ENCODE assay signal across 14 cellular contexts in the genomic region with DNA sequence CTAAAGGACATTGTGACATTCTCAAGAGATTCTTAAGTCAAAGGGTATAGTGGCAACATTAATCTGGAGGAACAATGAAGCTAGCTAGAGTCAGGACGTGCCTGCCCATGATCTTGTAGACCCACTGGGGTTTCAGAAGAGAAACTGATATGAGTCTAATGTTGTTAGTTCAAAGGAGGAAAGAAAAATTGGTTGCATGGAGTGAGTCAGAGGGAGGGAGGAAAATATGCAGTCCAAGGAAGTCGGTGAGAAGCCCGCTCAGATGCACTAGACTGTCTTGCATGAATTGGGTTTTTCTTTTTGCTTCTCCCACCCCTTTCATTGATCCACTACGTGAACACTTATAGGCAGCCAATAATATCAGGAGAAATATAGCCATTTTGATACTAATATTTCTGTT. TPM values are rescaled to one million over a fixed set of nuclear protein-coding genes. Genes with fewer than 3 reads are reported as not detected.
A peak's percentile ranks its signal among the peaks of the same experiment; 100 is the strongest.
DNase-seq lines count a peak whose midpoint lies in the region; ATAC-seq and TF ChIP-seq lines count a peak whose summit lies in the region.
"Had no signal": no experiment of that assay in that cellular context is flagged by ENCODE, and none has a peak within 500 bp of the region (broad histone marks: within the 10 kb centered on the region; RNA-seq: fewer than 3 reads in every experiment).

No MANE protein-coding gene starts in this region.

- no peaks in the 10 kb centered on the region for H3K4me1 Mint-ChIP-seq in activated naive CD4-positive, alpha-beta T cell treated with anti-CD3 and anti-CD28 coated beads, Interleukin-2, amount 10 ng/mL, durations not matched to agents 7 days and 5 days
- H3K4me1 Mint-ChIP-seq in activated T-helper 17 cell treated with anti-CD3 and anti-CD28 coated beads, Interleukin-2, amount 50 U/mL, for 72 hours: peaks cover 4% of the 10 kb centered on the region
- H3K4me1 Mint-ChIP-seq: B cell had no signal

- DNase-seq in activated naive CD4-positive, alpha-beta T cell treated with anti-CD3 and anti-CD28 coated beads, Interleukin-2, amount 50 U/mL, for 72 hours (ENCODE audit: low spot score in 2 of 2): no peak
- no peak for DNase-seq in activated naive CD4-positive, alpha-beta T cell treated with anti-CD3 and anti-CD28 coated beads, Interleukin-2, amount 10 ng/mL, durations not matched to agents 7 days and 5 days
- DNase-seq in foreskin melanocyte: peak; percentile 82
- DNase-seq in suprapubic skin (ENCODE audit: low spot score in 2 of 2): no peak
- DNase-seq in RKO (ENCODE audit: low spot score): no peak
- no peak for DNase-seq in 8988T
- DNase-seq in activated CD4-positive, CD25-positive, alpha-beta regulatory T cell (lab: John Stamatoyannopoulos, UW): no peak
- DNase-seq: lower lobe of right lung, NCI-H2081, T-helper 9 cell had no signal

- H3K27me3 ChIP-seq in suprapubic skin: peaks cover 10% of the 10 kb centered on the region

- H3K9me3 ChIP-seq in suprapubic skin: no peaks in the 10 kb centered on the region
- H3K9me3 ChIP-seq: lower lobe of right lung had no signal

- no peak overlapping the region for H3K4me3 Mint-ChIP-seq in activated naive CD4-positive, alpha-beta T cell treated with anti-CD3 and anti-CD28 coated beads, Interleukin-2, amount 10 ng/mL, durations not matched to agents 7 days and 5 days
- peak overlapping the region; percentile 7 for H3K4me3 Mint-ChIP-seq in activated T-helper 17 cell treated with anti-CD3 and anti-CD28 coated beads, Interleukin-2, amount 50 U/mL, for 72 hours
- H3K4me3 Mint-ChIP-seq: B cell had no signal

- WGBS in suprapubic skin: 55% methylated on average over 4 of the region's 4 CpGs

- H3K9me3 Mint-ChIP-seq in activated naive CD4-positive, alpha-beta T cell treated with anti-CD3 and anti-CD28 coated beads, Interleukin-2, amount 50 U/mL, for 72 hours: no peaks in the 10 kb centered on the region
- H3K9me3 Mint-ChIP-seq in activated naive CD4-positive, alpha-beta T cell treated with anti-CD3 and anti-CD28 coated beads, Interleukin-2, amount 10 ng/mL, durations not matched to agents 7 days and 5 days: no peaks in the 10 kb centered on the region
- no peaks in the 10 kb centered on the region for H3K9me3 Mint-ChIP-seq in activated T-helper 17 cell treated with anti-CD3 and anti-CD28 coated beads, Interleukin-2, amount 50 U/mL, for 72 hours

- no peak for TF ChIP-seq POLR2A in suprapubic skin (IDR thresholded peaks at IDR 0.05)

- H3K36me3 ChIP-seq in suprapubic skin: no peaks in the 10 kb centered on the region
- H3K36me3 ChIP-seq: lower lobe of right lung had no signal

- no peak for TF ChIP-seq CTCF in suprapubic skin (IDR thresholded peaks at IDR 0.05)

- no peaks in the 10 kb centered on the region for H3K4me1 ChIP-seq in suprapubic skin

- H3K27ac Mint-ChIP-seq in activated naive CD4-positive, alpha-beta T cell treated with anti-CD3 and anti-CD28 coated beads, Interleukin-2, amount 50 U/mL, for 72 hours: no peak overlapping the region
- no peak overlapping the region for H3K27ac Mint-ChIP-seq in activated naive CD4-positive, alpha-beta T cell treated with anti-CD3 and anti-CD28 coated beads, Interleukin-2, amount 10 ng/mL, durations not matched to agents 7 days and 5 days
- H3K27ac Mint-ChIP-seq in activated T-helper 17 cell treated with anti-CD3 and anti-CD28 coated beads, Interleukin-2, amount 50 U/mL, for 72 hours: no peak overlapping the region
- H3K27ac Mint-ChIP-seq: B cell had no signal

- CTCF ChIA-PET in activated naive CD4-positive, alpha-beta T cell treated with anti-CD3 and anti-CD28 coated beads, Interleukin-2, amount 10 ng/mL, durations not matched to agents 7 days and 5 days (lab: Charles Lee): no interaction called here

- H3K27me3 Mint-ChIP-seq in activated naive CD4-positive, alpha-beta T cell treated with anti-CD3 and anti-CD28 coated beads, Interleukin-2, amount 10 ng/mL, durations not matched to agents 7 days and 5 days: peaks cover 19% of the 10 kb centered on the region
- peaks cover 56% of the 10 kb centered on the region for H3K27me3 Mint-ChIP-seq in activated T-helper 17 cell treated with anti-CD3 and anti-CD28 coated beads, Interleukin-2, amount 50 U/mL, for 72 hours

- no peak for TF ChIP-seq EP300 in suprapubic skin (IDR thresholded peaks at IDR 0.05)

- ATAC-seq in activated naive CD4-positive, alpha-beta T cell treated with anti-CD3 and anti-CD28 coated beads, Interleukin-2, amount 50 U/mL, for 72 hours: peak; percentile 54 to 84
- peak; percentile 69 for ATAC-seq in activated T-helper 17 cell treated with anti-CD3 and anti-CD28 coated beads, Interleukin-2, amount 50 U/mL, for 72 hours (replicated peaks)

- H3K27ac ChIP-seq in suprapubic skin: peak overlapping the region; percentile 6
- H3K27ac ChIP-seq: lower lobe of right lung had no signal

- H3K36me3 Mint-ChIP-seq in activated naive CD4-positive, alpha-beta T cell treated with anti-CD3 and anti-CD28 coated beads, Interleukin-2, amount 50 U/mL, for 72 hours: no peaks in the 10 kb centered on the region
- H3K36me3 Mint-ChIP-seq in activated naive CD4-positive, alpha-beta T cell treated with anti-CD3 and anti-CD28 coated beads, Interleukin-2, amount 10 ng/mL, durations not matched to agents 7 days and 5 days: no peaks in the 10 kb centered on the region
- H3K36me3 Mint-ChIP-seq in activated T-helper 17 cell treated with anti-CD3 and anti-CD28 coated beads, Interleukin-2, amount 50 U/mL, for 72 hours (ENCODE audit: low read depth): no peaks in the 10 kb centered on the region

- H3K4me3 ChIP-seq in suprapubic skin: no peak overlapping the region
- H3K4me3 ChIP-seq: lower lobe of right lung had no signal

RNA-seq across cellular contexts. Expression of a gene that starts 53.8 kb away (rescaled TPM):
- not detected for total RNA-seq in activated naive CD4-positive, alpha-beta T cell treated with anti-CD3 and anti-CD28 coated beads, Interleukin-2, amount 50 U/mL, for 72 hours
- total RNA-seq in activated T-helper 17 cell treated with anti-CD3 and anti-CD28 coated beads, Interleukin-2, amount 50 U/mL, for 72 hours: not detected
- under 1 TPM in 1 of 4 donors, not detected in 3; 0.26 TPM for total RNA-seq in suprapubic skin
- total RNA-seq: B cell, lower lobe of right lung, OCI-LY7, posterior vena cava had no signal

RNA-seq across cellular contexts. Expression of a gene that starts 56.5 kb away (rescaled TPM):
- 10 to 100 TPM; 11.3 to 11.4 TPM for total RNA-seq in activated naive CD4-positive, alpha-beta T cell treated with anti-CD3 and anti-CD28 coated beads, Interleukin-2, amount 50 U/mL, for 72 hours
- 10 to 100 TPM; 12.0 to 17.5 TPM for total RNA-seq in activated T-helper 17 cell treated with anti-CD3 and anti-CD28 coated beads, Interleukin-2, amount 50 U/mL, for 72 hours
- 10 to 100 TPM in 3 of 4 donors, 1 to 10 TPM in 1; 9.6 to 17.9 (median 11.6) TPM for total RNA-seq in suprapubic skin
